In genomic region chr11:64854534-64855502, GRCh38 we compare ENCODE assay signal across 8 cellular contexts. TPM values are rescaled to one million over a fixed set of nuclear protein-coding genes. Genes with fewer than 3 reads are reported as not detected.
DNase-seq lines count a peak whose midpoint lies in the region; ATAC-seq, FAIRE-seq and TF ChIP-seq lines count a peak whose summit lies in the region.

No MANE protein-coding gene starts in this region.

- H3K27me3 Mint-ChIP-seq in activated T-cell treated with anti-CD3 and anti-CD28 coated beads, Interleukin-2, amount 50 U/mL, for 4 hours (ENCODE audit: low read depth), result no peaks in the 10 kb centered on the region

- peaks cover 0 to 9% (median 0%) of the 10 kb centered on the region in 3 donors for H3K36me3 ChIP-seq in pancreas

- H3K4me1 ChIP-seq in pancreas, result peaks cover 0 to 18% (median 0%) of the 10 kb centered on the region in 3 donors

- peaks cover 91% of the 10 kb centered on the region for H3K4me1 Mint-ChIP-seq in activated T-cell treated with anti-CD3 and anti-CD28 coated beads, Interleukin-2, amount 50 U/mL, for 4 hours (ENCODE audit: low read depth)

- intact Hi-C loops in pancreas (cut with DNase I), result loop anchor here in 2 of 3 donors (5.0 to 10.0 kb wide), 2 partner anchors 37 to 250 kb away; no protein-coding TSS in a partner anchor

- 83 to 85% methylated on average over 45 of the region's 45 CpGs for WGBS in pancreas, 2 donors

- H3K36me3 Mint-ChIP-seq in activated T-cell treated with anti-CD3 and anti-CD28 coated beads, Interleukin-2, amount 50 U/mL, for 4 hours (ENCODE audit: insufficient read depth), result peaks cover 20% of the 10 kb centered on the region

- peak overlapping the region; percentile 33 to 62 (median 46) for H3K27ac ChIP-seq in pancreas

- FAIRE-seq in pancreas (lab: Jason Lieb, UNC), result no peak

- peak overlapping the region; percentile 46 for H3K4me3 Mint-ChIP-seq in activated T-cell treated with anti-CD3 and anti-CD28 coated beads, Interleukin-2, amount 50 U/mL, for 4 hours

- no peaks in the 10 kb centered on the region for H3K9me3 Mint-ChIP-seq in activated T-cell treated with anti-CD3 and anti-CD28 coated beads, Interleukin-2, amount 50 U/mL, for 4 hours

- TF ChIP-seq CTCF in AG10803 (conservative IDR thresholded peaks at IDR 0.05; ENCODE audit: low read length) (no peak), fibroblast of the aortic adventitia (IDR thresholded peaks at IDR 0.05; ENCODE audit: insufficient read depth, low read length) (no peak), pancreas (IDR thresholded peaks at IDR 0.05) (no peak)

- H3K27me3 ChIP-seq in pancreas, result no peaks in the 10 kb centered on the region

- ATAC-seq in activated T-cell treated with anti-CD3 and anti-CD28 coated beads, Interleukin-2, amount 50 U/mL, for 4 hours, result no peak
- ATAC-seq in pancreas (peak; percentile 81 to 88 (median 84)), HG03159 (IDR thresholded peaks at IDR 0.05; ENCODE audit: unreplicated experiment) (no peak)

- peak overlapping the region; percentile 20 for H3K4me3 ChIP-seq in AG10803 (ENCODE audit: low read length)
- H3K4me3 ChIP-seq in fibroblast of the aortic adventitia (ENCODE audit: low read depth, low read length), result no peak overlapping the region
- no peak overlapping the region for H3K4me3 ChIP-seq in pancreas

- peak; percentile 93 for DNase-seq in AG10803 (ENCODE audit: low read depth)
- peak; percentile 75 for DNase-seq in HuH-7.5 (ENCODE audit: low spot score)
- peak; percentile 58 for DNase-seq in activated T-cell treated with anti-CD3 and anti-CD28 coated beads, Interleukin-2, amount 50 U/mL, for 4 hours
- peak; percentile 92 for DNase-seq in fibroblast of the aortic adventitia (ENCODE audit: low read depth)
- DNase-seq in pancreas, result peak in 5 of 6 donors; percentile 52 to 76 (median 70)
- no peak for DNase-seq in NK-92 treated with Interleukin-12 subunit alpha and Interleukin-12 subunit beta, amount 100 ng/mL, for 24 hours (lab: John Stamatoyannopoulos, UW)
- DNase-seq in DMS153 (lab: John Stamatoyannopoulos, UW), result no peak

- no peaks in the 10 kb centered on the region for H3K9me3 ChIP-seq in pancreas

RNA-seq across cellular contexts. Expression of gene CDC42BPG, which starts 10.4 kb away (rescaled TPM):
- total RNA-seq in activated T-cell treated with anti-CD3 and anti-CD28 coated beads, Interleukin-2, amount 50 U/mL, for 4 hours, result under 1 TPM; 0.13 to 0.33 (median 0.18) TPM
- total RNA-seq in fibroblast of the aortic adventitia (ENCODE audit: low replicate concordance), result 0.08 and 0.09 TPM in 2 replicates
- total RNA-seq in pancreas, result 10 to 100 TPM in 5 of 6 donors, 1 to 10 TPM in 1; 9.7 to 16.8 (median 12.7) TPM
- polyA plus RNA-seq in pancreas, result 10 to 100 TPM; 11.6 to 23.8 TPM

RNA-seq across cellular contexts. Expression of gene EHD1, which starts 23.6 kb away (rescaled TPM):
- 100 to 1,000 TPM in 2 of 3 donors, 10 to 100 TPM in 1; 86.3 to 121 (median 108) TPM for total RNA-seq in activated T-cell treated with anti-CD3 and anti-CD28 coated beads, Interleukin-2, amount 50 U/mL, for 4 hours
- 68.1 and 113 TPM in 2 replicates for total RNA-seq in fibroblast of the aortic adventitia (ENCODE audit: low replicate concordance)
- 10 to 100 TPM; 13.8 to 22.1 (median 17.9) TPM for total RNA-seq in pancreas
- polyA plus RNA-seq in pancreas, result 10 to 100 TPM; 10.1 to 10.6 TPM

RNA-seq across cellular contexts. Expression of gene MEN1, which starts 44.5 kb away (rescaled TPM):
- 10 to 100 TPM; 50.7 to 61.2 (median 53.6) TPM for total RNA-seq in activated T-cell treated with anti-CD3 and anti-CD28 coated beads, Interleukin-2, amount 50 U/mL, for 4 hours
- total RNA-seq in fibroblast of the aortic adventitia (ENCODE audit: low replicate concordance), result 6.2 and 15.9 TPM in 2 replicates
- total RNA-seq in pancreas, result 10 to 100 TPM in 5 of 6 donors, 1 to 10 TPM in 1; 8.7 to 21.2 (median 12.6) TPM
- 10 to 100 TPM; 22.8 to 25.3 TPM for polyA plus RNA-seq in pancreas

RNA-seq across cellular contexts. Expression of gene MAP4K2, which starts 51.8 kb away (rescaled TPM):
- total RNA-seq in activated T-cell treated with anti-CD3 and anti-CD28 coated beads, Interleukin-2, amount 50 U/mL, for 4 hours, result 10 to 100 TPM; 42.2 to 51.5 (median 43.7) TPM
- 9.6 and 11.4 TPM in 2 replicates for total RNA-seq in fibroblast of the aortic adventitia (ENCODE audit: low replicate concordance)
- 1 to 10 TPM; 6.1 to 8.6 (median 7.0) TPM for total RNA-seq in pancreas
- 10 to 100 TPM; 19.5 to 24.0 TPM for polyA plus RNA-seq in pancreas

Comparison
In these comparisons a context has a peak if more than half of its experiments do, and no peak if none do; other contexts are left out.
1. DNase-seq: peak in AG10803 (single experiment), HuH-7.5 (single experiment), activated T-cell treated with anti-CD3 and anti-CD28 coated beads, Interleukin-2, amount 50 U/mL, for 4 hours (single experiment), fibroblast of the aortic adventitia (single experiment) and pancreas (5 of 6); none in NK-92 treated with Interleukin-12 subunit alpha and Interleukin-12 subunit beta, amount 100 ng/mL, for 24 hours (single experiment) and DMS153 (single experiment).
2. ATAC-seq: peak in pancreas (4 of 4); none in activated T-cell treated with anti-CD3 and anti-CD28 coated beads, Interleukin-2, amount 50 U/mL, for 4 hours (0 of 2) and HG03159 (single experiment).